In the genomic region with DNA sequence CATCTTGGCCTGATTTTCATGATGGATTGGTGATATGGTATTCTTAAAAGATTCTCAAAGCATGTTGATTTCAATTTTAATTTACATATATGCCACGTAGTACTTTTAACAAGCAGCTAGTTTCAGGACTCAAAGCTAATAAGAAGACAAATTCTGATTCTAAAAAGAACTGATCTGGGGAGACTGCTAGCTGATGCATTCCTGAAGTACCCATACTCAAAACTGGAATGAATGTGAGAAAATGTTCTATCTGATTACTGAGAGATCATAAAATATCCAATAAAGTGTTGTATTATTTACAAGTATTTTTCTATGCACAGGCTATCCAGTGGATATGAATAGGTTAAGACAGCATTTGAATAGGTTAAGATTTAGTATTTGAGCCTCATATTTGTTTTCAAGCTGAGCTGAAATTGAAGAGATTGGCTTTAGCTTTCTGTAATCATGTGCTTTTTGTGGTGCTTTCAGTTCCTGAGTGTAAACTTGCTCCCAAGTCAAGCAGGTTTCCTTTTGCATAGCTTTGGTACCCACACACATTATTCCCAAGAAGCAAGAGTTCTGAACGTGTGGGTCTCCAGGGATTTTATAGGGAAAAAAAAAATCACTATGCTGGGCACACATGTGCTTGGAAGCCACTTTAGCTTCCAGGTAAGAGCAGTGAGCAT, we compare ENCODE assay signal across 11 cellular contexts.
A peak's percentile ranks its signal among the peaks of the same experiment; 100 is the strongest.
DNase-seq lines count a peak whose midpoint lies in the region; TF ChIP-seq lines count a peak whose summit lies in the region.
"Had no signal": no experiment of that assay in that cellular context is flagged by ENCODE, and none has a peak within 500 bp of the region (broad histone marks: within the 10 kb centered on the region; RNA-seq: fewer than 3 reads in every experiment).

No MANE protein-coding gene starts in this region.

- intact Hi-C loops in activated CD4-positive, alpha-beta T cell treated with anti-CD3 and anti-CD28 coated beads, Interleukin-2, amount 10 ng/mL, durations not matched to agents 24 days and 14 days (cut with micrococcal nuclease), result loop anchor here (1.0 to 5.0 kb wide), 3 partner anchors 47 to 276 kb away; no protein-coding TSS in a partner anchor
- intact Hi-C loops in posterior cingulate gyrus (cut with DNase I), result no loop called here

- no peak for TF ChIP-seq EP300 in suprapubic skin (IDR thresholded peaks at IDR 0.05)

- peaks cover 42% of the 10 kb centered on the region for H3K4me1 Mint-ChIP-seq in activated CD4-positive, alpha-beta T cell treated with anti-CD3 and anti-CD28 coated beads, Interleukin-2, amount 10 ng/mL, durations not matched to agents 24 days and 14 days
- H3K4me1 Mint-ChIP-seq in immature natural killer cell, result peaks cover 34 to 52% of the 10 kb centered on the region in 2 donors

- TF ChIP-seq POLR2A in suprapubic skin (IDR thresholded peaks at IDR 0.05), result no peak

- no peaks in the 10 kb centered on the region for H3K27me3 Mint-ChIP-seq in activated CD4-positive, alpha-beta T cell treated with anti-CD3 and anti-CD28 coated beads, Interleukin-2, amount 10 ng/mL, durations not matched to agents 24 days and 14 days
- no peaks in the 10 kb centered on the region for H3K27me3 Mint-ChIP-seq in immature natural killer cell (ENCODE audit: low read depth in 3 of 3)

- H3K27me3 ChIP-seq in suprapubic skin, result no peaks in the 10 kb centered on the region
- H3K27me3 ChIP-seq: right lobe of liver had no signal

- H3K36me3 ChIP-seq in suprapubic skin, result peaks cover 60% of the 10 kb centered on the region

- H3K4me1 ChIP-seq in suprapubic skin, result peaks cover 30% of the 10 kb centered on the region

- no peak for TF ChIP-seq CTCF in VCaP (conservative IDR thresholded peaks at IDR 0.05)
- no peak for TF ChIP-seq CTCF in suprapubic skin (IDR thresholded peaks at IDR 0.05)

- DNase-seq in activated CD4-positive, alpha-beta T cell treated with anti-CD3 and anti-CD28 coated beads, Interleukin-2, amount 10 ng/mL, durations not matched to agents 24 days and 14 days, result no peak
- no peak for DNase-seq in activated CD4-positive, alpha-beta T cell treated with anti-CD3 and anti-CD28 coated beads for 4 hours
- DNase-seq in immature natural killer cell, result no peak
- DNase-seq in suprapubic skin (ENCODE audit: low spot score in 2 of 2), result no peak
- DNase-seq in NCI-H2081 treated with DMSO at 0.1 percent for 48 hours (lab: John Stamatoyannopoulos, UW), result no peak
- DNase-seq in stimulated activated CD4-positive, alpha-beta T cell treated with anti-CD3 and anti-CD28 coated beads, Interleukin-1b, Interleukin-23, amount 100 ng/mL, for 48 hours, result no peak
- DNase-seq in posterior cingulate gyrus, result no peak
- DNase-seq: H7, NCI-H446 treated with DMSO at 0.1 percent for 48 hours had no signal

- H3K9me3 ChIP-seq in suprapubic skin, result no peaks in the 10 kb centered on the region
- H3K9me3 ChIP-seq: right lobe of liver had no signal

- H3K36me3 Mint-ChIP-seq in activated CD4-positive, alpha-beta T cell treated with anti-CD3 and anti-CD28 coated beads, Interleukin-2, amount 10 ng/mL, durations not matched to agents 24 days and 14 days (ENCODE audit: low read depth), result peaks cover 54% of the 10 kb centered on the region
- H3K36me3 Mint-ChIP-seq in immature natural killer cell, result peaks cover 25 to 52% (median 31%) of the 10 kb centered on the region in 3 donors

- peaks cover 4% of the 10 kb centered on the region for H3K9me3 Mint-ChIP-seq in activated CD4-positive, alpha-beta T cell treated with anti-CD3 and anti-CD28 coated beads, Interleukin-2, amount 10 ng/mL, durations not matched to agents 24 days and 14 days
- H3K9me3 Mint-ChIP-seq in immature natural killer cell, result no peaks in the 10 kb centered on the region

- WGBS in suprapubic skin, result 61% methylated on average over 2 of the region's 2 CpGs

- H3K4me3 ChIP-seq in suprapubic skin, result no peak overlapping the region
- H3K4me3 ChIP-seq: right lobe of liver had no signal

- peak overlapping the region; percentile 21 for H3K27ac ChIP-seq in VCaP
- peak overlapping the region; percentile 8 for H3K27ac ChIP-seq in suprapubic skin

- H3K4me3 Mint-ChIP-seq in activated CD4-positive, alpha-beta T cell treated with anti-CD3 and anti-CD28 coated beads, Interleukin-2, amount 10 ng/mL, durations not matched to agents 24 days and 14 days, result peak overlapping the region; percentile 16
- peak overlapping the region in 1 of 5 donors; percentile 4 for H3K4me3 Mint-ChIP-seq in immature natural killer cell

- H3K27ac Mint-ChIP-seq in activated CD4-positive, alpha-beta T cell treated with anti-CD3 and anti-CD28 coated beads, Interleukin-2, amount 10 ng/mL, durations not matched to agents 24 days and 14 days, result peak overlapping the region; percentile 85
- peak overlapping the region in 4 of 6 donors; percentile 8 to 80 (median 70) for H3K27ac Mint-ChIP-seq in immature natural killer cell
